In genomic region chr1:231691618-231692259, GRCh38 we compare ENCODE assay signal across 8 cellular contexts.
DNase-seq lines count a peak whose midpoint lies in the region; ATAC-seq and TF ChIP-seq lines count a peak whose summit lies in the region.
"Had no signal": no experiment of that assay in that cellular context is flagged by ENCODE, and none has a peak within 500 bp of the region (broad histone marks: within the 10 kb centered on the region; RNA-seq: fewer than 3 reads in every experiment).

No MANE protein-coding gene starts in this region.

- H3K27me3 ChIP-seq in right cardiac atrium (ENCODE audit: control insufficient read depth, insufficient read depth): no peaks in the 10 kb centered on the region
- no peaks in the 10 kb centered on the region for H3K27me3 ChIP-seq in tibial artery

- H3K4me3 ChIP-seq in astrocyte of the cerebellum (ENCODE audit: low read depth, low read length) (no peak overlapping the region), right cardiac atrium (ENCODE audit: low read length) (no peak overlapping the region), tibial artery (no peak overlapping the region)
- H3K4me3 ChIP-seq: HAP-1 had no signal

- peaks cover 6% of the 10 kb centered on the region for H3K9me3 Mint-ChIP-seq in HFFc6

- no peaks in the 10 kb centered on the region; the same call in 1 of the 2 replicates for H3K27me3 Mint-ChIP-seq in HFFc6 (ENCODE audit: insufficient read depth)

- intact Hi-C loops in right cardiac atrium (cut with DNase I): no loop called here
- intact Hi-C loops in tibial artery (cut with DNase I; ENCODE audit: low total_unique reads): no loop called here

- TF ChIP-seq CTCF in HFFc6 (IDR thresholded peaks at IDR 0.05) (peak; percentile 82), astrocyte of the cerebellum (IDR thresholded peaks at IDR 0.05; ENCODE audit: low read depth, low read length, missing control alignments) (peak; percentile 83), tibial artery (IDR thresholded peaks at IDR 0.05) (peak; percentile 20 to 55)

- peak; percentile 20 for DNase-seq in HFFc6
- DNase-seq in astrocyte of the cerebellum (ENCODE audit: low read depth): no peak
- peak; percentile 57 to 87 (median 86) for DNase-seq in right cardiac atrium
- DNase-seq in tibial artery: no peak
- DNase-seq in NCI-H2107 (lab: John Stamatoyannopoulos, UW): no peak
- DNase-seq in mesenteric fat pad (ENCODE audit: low spot score): no peak

- peaks cover 5% of the 10 kb centered on the region for H3K36me3 Mint-ChIP-seq in HFFc6 (ENCODE audit: low read depth)

- in situ Hi-C loops in astrocyte of the cerebellum (cut with HindIII; ENCODE audit: low sequenced_read_pairs): no loop called here

- peaks cover 3% of the 10 kb centered on the region for H3K4me1 ChIP-seq in right cardiac atrium (ENCODE audit: control insufficient read depth, insufficient read depth, low read length)
- peaks cover 0 to 6% (median 0%) of the 10 kb centered on the region in 4 donors for H3K4me1 ChIP-seq in tibial artery
- H3K4me1 ChIP-seq: HAP-1 had no signal

- H3K27ac ChIP-seq in right cardiac atrium (ENCODE audit: low read length): no peak overlapping the region
- no peak overlapping the region for H3K27ac ChIP-seq in tibial artery

- no peaks in the 10 kb centered on the region for H3K36me3 ChIP-seq in tibial artery
- H3K36me3 ChIP-seq: HAP-1 had no signal

- H3K4me1 Mint-ChIP-seq in HFFc6 (ENCODE audit: low read depth): peaks cover 40% of the 10 kb centered on the region

- no peak overlapping the region; the same call in 1 of the 2 replicates for H3K4me3 Mint-ChIP-seq in HFFc6

- no peaks in the 10 kb centered on the region for H3K9me3 ChIP-seq in right cardiac atrium (ENCODE audit: control insufficient read depth, low read length)
- no peaks in the 10 kb centered on the region for H3K9me3 ChIP-seq in tibial artery
- H3K9me3 ChIP-seq: HAP-1 had no signal

- H3K27ac Mint-ChIP-seq in HFFc6: no peak overlapping the region

- WGBS in right cardiac atrium: 56% methylated on average over 17 of the region's 17 CpGs

- ATAC-seq in right cardiac atrium (peak; percentile 69 to 80), HG03139 (IDR thresholded peaks at IDR 0.05; ENCODE audit: unreplicated experiment) (no peak)

Comparison
In these comparisons a context has a peak if more than half of its experiments do, and no peak if none do; other contexts are left out.
1. DNase-seq: peak in HFFc6 (single experiment) and right cardiac atrium (3 of 3); none in astrocyte of the cerebellum (single experiment), tibial artery (0 of 2), NCI-H2107 (single experiment) and mesenteric fat pad (single experiment).
2. Peak in every context shown above with its lines, with median percentiles within 50 percentile points of each other: CTCF ChIP-seq.